Comparison of ENCODE assay signal across 21 cellular contexts in genomic region chr17:51992864-51993413, GRCh38.
DNase-seq lines count a peak whose midpoint lies in the region; ATAC-seq, FAIRE-seq and TF ChIP-seq lines count a peak whose summit lies in the region.
"Had no signal": no experiment of that assay in that cellular context is flagged by ENCODE, and none has a peak within 500 bp of the region (broad histone marks: within the 10 kb centered on the region; RNA-seq: fewer than 3 reads in every experiment).

No MANE protein-coding gene starts in this region.

- no peak overlapping the region for H2AFZ ChIP-seq in Karpas-422 (ENCODE audit: low read length)
- H2AFZ ChIP-seq: GM23248 had no signal

- no peaks in the 10 kb centered on the region for H3K9me2 ChIP-seq in Karpas-422 (replicated peaks; ENCODE audit: insufficient read depth, low read length)

- no peaks in the 10 kb centered on the region for H3K27me3 Mint-ChIP-seq in activated CD4-positive, alpha-beta T cell treated with anti-CD3 and anti-CD28 coated beads, Interleukin-2, amount 10 ng/mL, durations not matched to agents 7 days and 5 days
- H3K27me3 Mint-ChIP-seq: B cell; CD4-positive, alpha-beta T cell had no signal

- no peak for ATAC-seq in A549

- DNase-seq in A549 (ENCODE audit: low read depth in 1 of 2, low spot score in 1 of 2) (no peak), BE2C (peak; percentile 35), NCI-H446 treated with DMSO at 0.1 percent for 48 hours (lab: John Stamatoyannopoulos, UW) (peak; percentile 70), cerebellar cortex (ENCODE audit: low spot score) (peak; percentile 35), epidermal melanocyte (ENCODE audit: insufficient read length, low spot score) (no peak), Karpas-422 (no peak)
- DNase-seq in activated CD4-positive, alpha-beta T cell treated with anti-CD3 and anti-CD28 coated beads, Interleukin-2, amount 10 ng/mL, durations not matched to agents 7 days and 5 days = no peak
- DNase-seq: CD4-positive, alpha-beta T cell; CD8-positive, alpha-beta memory T cell; DMS53; DMS79 treated with DMSO at 0.1 percent for 48 hours; GM23248; H7; HCEC 1CT had no signal

- CTCF ChIA-PET in A549 (lab: Yijun Ruan, JAX) = no interaction called here
- CTCF ChIA-PET in activated CD4-positive, alpha-beta T cell treated with anti-CD3 and anti-CD28 coated beads, Interleukin-2, amount 10 ng/mL, durations not matched to agents 7 days and 5 days (lab: Charles Lee) = no interaction called here

- H3K4me3 ChIP-seq in A549 (no peak overlapping the region), BE2C (ENCODE audit: low read depth, low read length) (peak overlapping the region; percentile 5), Karpas-422 (ENCODE audit: low read length) (no peak overlapping the region)
- H3K4me3 ChIP-seq: BLaER1 treated with 17β-estradiol and CSF1 and Interleukin-3, amounts not matched to agents 10 nM and 100 nM; GM23248 had no signal

- no peak for TF ChIP-seq POLR2A in A549 (IDR thresholded peaks at IDR 0.05; ENCODE audit: low read length)

- no peak overlapping the region for H3K27ac Mint-ChIP-seq in activated CD4-positive, alpha-beta T cell treated with anti-CD3 and anti-CD28 coated beads, Interleukin-2, amount 10 ng/mL, durations not matched to agents 7 days and 5 days
- H3K27ac Mint-ChIP-seq: B cell; CD14-positive monocyte; CD4-positive, alpha-beta T cell; CD8-positive, alpha-beta memory T cell had no signal

- no peak overlapping the region for H3K9ac ChIP-seq in Karpas-422 (ENCODE audit: low read length)
- H3K9ac ChIP-seq: BLaER1 treated with 17β-estradiol and CSF1 and Interleukin-3, amounts not matched to agents 10 nM and 100 nM; GM23248 had no signal

- POLR2A ChIA-PET in A549 (lab: Yijun Ruan, JAX) = no interaction called here
- POLR2A ChIA-PET in activated CD4-positive, alpha-beta T cell treated with anti-CD3 and anti-CD28 coated beads, Interleukin-2, amount 10 ng/mL, durations not matched to agents 7 days and 5 days (lab: Charles Lee) = no interaction called here

- no peaks in the 10 kb centered on the region for H3K9me3 Mint-ChIP-seq in activated CD4-positive, alpha-beta T cell treated with anti-CD3 and anti-CD28 coated beads, Interleukin-2, amount 10 ng/mL, durations not matched to agents 7 days and 5 days
- H3K9me3 Mint-ChIP-seq: CD4-positive, alpha-beta T cell had no signal

- H4K20me1 ChIP-seq in Karpas-422 (ENCODE audit: insufficient read depth, low read depth, low read length) = no peaks in the 10 kb centered on the region
- H4K20me1 ChIP-seq: BLaER1 treated with 17β-estradiol and CSF1 and Interleukin-3, amounts not matched to agents 10 nM and 100 nM had no signal

- H3K36me3 Mint-ChIP-seq in activated CD4-positive, alpha-beta T cell treated with anti-CD3 and anti-CD28 coated beads, Interleukin-2, amount 10 ng/mL, durations not matched to agents 7 days and 5 days (ENCODE audit: low read depth) = no peaks in the 10 kb centered on the region
- H3K36me3 Mint-ChIP-seq: CD14-positive monocyte; CD8-positive, alpha-beta memory T cell had no signal

- no peak overlapping the region for H3K27ac ChIP-seq in A549
- no peak overlapping the region for H3K27ac ChIP-seq in Karpas-422 (ENCODE audit: low read length)
- H3K27ac ChIP-seq: BLaER1 treated with 17β-estradiol and CSF1 and Interleukin-3, amounts not matched to agents 10 nM and 100 nM; GM23248 had no signal

- no peak overlapping the region for H3K4me3 Mint-ChIP-seq in activated CD4-positive, alpha-beta T cell treated with anti-CD3 and anti-CD28 coated beads, Interleukin-2, amount 10 ng/mL, durations not matched to agents 7 days and 5 days
- H3K4me3 Mint-ChIP-seq: B cell; CD14-positive monocyte; CD4-positive, alpha-beta T cell; CD8-positive, alpha-beta memory T cell had no signal

- H3K27me3 ChIP-seq in BE2C (no peaks in the 10 kb centered on the region), Karpas-422 (ENCODE audit: low read length) (no peaks in the 10 kb centered on the region)
- H3K27me3 ChIP-seq: BLaER1 treated with 17β-estradiol and CSF1 and Interleukin-3, amounts not matched to agents 10 nM and 100 nM had no signal

- no peak for FAIRE-seq in A549 (lab: Jason Lieb, UNC)
- FAIRE-seq: G401.6, GM12892, GM19239, H1 had no signal

- H3K4me2 ChIP-seq in A549 (no peak overlapping the region), Karpas-422 (ENCODE audit: low read depth, low read length, poor library complexity, severe bottlenecking) (no peak overlapping the region)
- H3K4me2 ChIP-seq: BLaER1 treated with 17β-estradiol and CSF1 and Interleukin-3, amounts not matched to agents 10 nM and 100 nM had no signal

- TF ChIP-seq CTCF in A549 (IDR thresholded peaks at IDR 0.05) = no peak
- TF ChIP-seq CTCF in BE2C (IDR thresholded peaks at IDR 0.05; ENCODE audit: low read depth, low read length) = no peak

- no peaks in the 10 kb centered on the region for H3K36me3 ChIP-seq in BE2C
- no peaks in the 10 kb centered on the region for H3K36me3 ChIP-seq in Karpas-422 (ENCODE audit: insufficient read depth, low read length)
- H3K36me3 ChIP-seq: BLaER1 treated with 17β-estradiol and CSF1 and Interleukin-3, amounts not matched to agents 10 nM and 100 nM had no signal

- no peaks in the 10 kb centered on the region for H3K4me1 Mint-ChIP-seq in activated CD4-positive, alpha-beta T cell treated with anti-CD3 and anti-CD28 coated beads, Interleukin-2, amount 10 ng/mL, durations not matched to agents 7 days and 5 days
- H3K4me1 Mint-ChIP-seq: B cell; CD14-positive monocyte; CD8-positive, alpha-beta memory T cell had no signal

- no peak for TF ChIP-seq RAD21 in A549 (conservative IDR thresholded peaks at IDR 0.05 in 1 of 2, IDR thresholded peaks at IDR 0.05 in 1 of 2)

- TF ChIP-seq EP300 in A549 (IDR thresholded peaks at IDR 0.05) = no peak

- H3K9me3 ChIP-seq in A549 (no peaks in the 10 kb centered on the region), BE2C (no peaks in the 10 kb centered on the region), Karpas-422 (ENCODE audit: low read length) (peaks cover 6% of the 10 kb centered on the region)
- H3K9me3 ChIP-seq: BLaER1 treated with 17β-estradiol and CSF1 and Interleukin-3, amounts not matched to agents 10 nM and 100 nM had no signal

- H3K4me1 ChIP-seq in A549 (no peaks in the 10 kb centered on the region), BE2C (peaks cover 8% of the 10 kb centered on the region), Karpas-422 (ENCODE audit: low read length) (no peaks in the 10 kb centered on the region)
- H3K4me1 ChIP-seq: BLaER1 treated with 17β-estradiol and CSF1 and Interleukin-3, amounts not matched to agents 10 nM and 100 nM had no signal

- WGBS in A549 (ENCODE audit: missing lambda C conversion rate) = 29% methylated on average over 8 of the region's 8 CpGs

- no peaks in the 10 kb centered on the region for H3K79me2 ChIP-seq in Karpas-422 (ENCODE audit: low read length)

TF ChIP-seq in A549, 52 proteins besides CTCF, POLR2A, EP300 and RAD21:
- TF ChIP-seq JUN (IDR thresholded peaks at IDR 0.05) (no peak), MAFK (IDR thresholded peaks at IDR 0.05; ENCODE audit: partially characterized antibody) (peak; percentile 62)

Comparison
In these comparisons a context has a peak if more than half of its experiments do, and no peak if none do; other contexts are left out.
1. DNase-seq: peak in BE2C (single experiment), NCI-H446 treated with DMSO at 0.1 percent for 48 hours (single experiment) and cerebellar cortex (single experiment); none in A549 (0 of 2), activated CD4-positive, alpha-beta T cell treated with anti-CD3 and anti-CD28 coated beads, Interleukin-2, amount 10 ng/mL, durations not matched to agents 7 days and 5 days (single experiment), epidermal melanocyte (single experiment) and Karpas-422 (single experiment).